In the genomic region with DNA sequence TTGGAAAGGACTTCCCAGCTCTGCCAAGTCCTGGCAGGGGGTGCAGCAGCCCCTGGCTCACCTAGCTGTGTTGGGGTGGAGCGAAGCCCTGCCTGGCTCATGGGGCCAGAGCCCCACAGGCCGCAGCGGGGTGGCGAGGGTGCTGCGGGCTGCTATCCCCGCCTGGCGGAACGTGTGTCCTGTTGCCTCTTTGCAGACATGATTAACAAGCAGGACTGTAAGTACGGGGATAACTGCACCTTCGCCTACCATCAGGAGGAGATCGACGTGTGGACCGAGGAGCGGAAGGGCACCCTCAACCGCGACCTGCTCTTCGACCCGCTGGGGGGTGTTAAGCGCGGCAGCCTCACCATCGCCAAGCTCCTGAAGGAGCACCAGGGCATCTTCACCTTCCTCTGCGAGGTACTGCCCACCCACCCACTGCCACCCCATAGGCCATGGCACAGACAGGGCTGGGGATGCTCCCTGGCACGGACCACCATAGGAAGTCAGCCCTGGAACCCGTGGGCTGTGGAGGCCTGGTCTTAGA, we compare ENCODE assay signal across 33 cellular contexts.
"Had no signal": no experiment of that assay in that cellular context is flagged by ENCODE, and none has a peak within 500 bp of the region (broad histone marks: within the 10 kb centered on the region; RNA-seq: fewer than 3 reads in every experiment).

No MANE protein-coding gene starts in this region.

- DNase-seq: naive B cell; naive thymus-derived CD8-positive, alpha-beta T cell; nephron progenitor cell; nucleus accumbens; ovary; posterior cingulate gyrus; psoas muscle; spleen; stimulated activated CD4-positive, alpha-beta T cell treated with anti-CD3 and anti-CD28 coated beads, Interleukin-12 subunit alpha, Interleukin-12 subunit beta, amount 100 ng/mL, for 4 hours; stimulated activated CD4-positive, alpha-beta T cell treated with anti-CD3 and anti-CD28 coated beads, Interleukin-1b, Interleukin-23, amount 100 ng/mL, for 48 hours; stimulated activated CD4-positive, alpha-beta T cell treated with anti-CD3 and anti-CD28 coated beads, Interleukin-4, amount 100 ng/mL, for 1 hour; stimulated activated CD4-positive, alpha-beta T cell treated with anti-CD3 and anti-CD28 coated beads, Interleukin-4, amount 100 ng/mL, for 4 hours; stimulated activated CD8-positive, alpha-beta memory T cell treated with anti-CD3 and anti-CD28 coated beads, Interleukin-4, amount 100 ng/mL, for 48 hours; stimulated activated naive CD4-positive, alpha-beta T cell; stimulated activated naive CD8-positive, alpha-beta T cell treated with anti-CD3 and anti-CD28 coated beads, Interleukin-15, amount 100 ng/mL, for 72 hours; stimulated activated naive CD8-positive, alpha-beta T cell treated with anti-CD3 and anti-CD28 coated beads, Interleukin-15, Interleukin-2, amounts not matched to agents 100 U/mL and 50 U/mL, for 24 hours; substantia nigra; testis; tibial artery; transverse colon; upper lobe of right lung; uterus had no signal

- H3K9me3 Mint-ChIP-seq: naive B cell; naive thymus-derived CD8-positive, alpha-beta T cell; nephron progenitor cell; neural crest cell; stimulated activated memory B cell treated with anti-CD40 and anti-IgM and Interleukin-4, amounts not matched to agents 10 μg/mL and 1 μg/mL and 100 μg/mL, for 72 hours; stimulated activated naive CD8-positive, alpha-beta T cell treated with anti-CD3 and anti-CD28 coated beads, Interleukin-15, amount 100 ng/mL, for 72 hours; type B pancreatic cell had no signal

- H3K79me2 ChIP-seq: parathyroid adenoma had no signal

- H2AFZ ChIP-seq: parathyroid adenoma had no signal

- H3K36me3 ChIP-seq: ovary, uterus had no signal

- H3K27me3 ChIP-seq: neutrophil, ovary, spleen, suprapubic skin, testis, tibial artery, transverse colon, upper lobe of right lung, uterus had no signal

- H3K27ac Mint-ChIP-seq: naive B cell; nephron progenitor cell; progenitor cell of endocrine pancreas; stimulated activated memory B cell treated with anti-CD40 and anti-IgM and Interleukin-4, amounts not matched to agents 10 μg/mL and 1 μg/mL and 100 μg/mL, for 72 hours; type B pancreatic cell had no signal

- H3K4me1 ChIP-seq: parathyroid adenoma, psoas muscle, spleen, suprapubic skin, testis, tibial artery, upper lobe of right lung, uterus had no signal

- H3K9me3 ChIP-seq: neutrophil, ovary, psoas muscle, spleen, suprapubic skin, testis, tibial artery, transverse colon, upper lobe of right lung, uterus had no signal

- H3K4me1 Mint-ChIP-seq: nephron progenitor cell; neural crest cell; stimulated activated memory B cell treated with anti-CD40 and anti-IgM and Interleukin-4, amounts not matched to agents 10 μg/mL and 1 μg/mL and 100 μg/mL, for 72 hours had no signal

- H3K4me3 ChIP-seq: ovary, psoas muscle, skin epidermis, smooth muscle cell, spleen, suprapubic skin, testis, tibial artery, transverse colon, upper lobe of right lung, uterus had no signal

- H3K9ac ChIP-seq: parathyroid adenoma had no signal

- H3K4me2 ChIP-seq: smooth muscle cell had no signal

- ATAC-seq: naive thymus-derived CD8-positive, alpha-beta T cell; psoas muscle; right cardiac atrium; sciatic nerve; stimulated activated memory B cell treated with anti-CD40 and anti-IgM and Interleukin-4, amounts not matched to agents 10 μg/mL and 1 μg/mL and 100 μg/mL, for 72 hours; stimulated activated naive CD8-positive, alpha-beta T cell treated with anti-CD3 and anti-CD28 coated beads, Interleukin-15, amount 100 ng/mL, for 72 hours; stimulated activated naive CD8-positive, alpha-beta T cell treated with anti-CD3 and anti-CD28 coated beads, Interleukin-15, Interleukin-2, amounts not matched to agents 100 U/mL and 50 U/mL, for 24 hours; upper lobe of right lung had no signal

- H3K27me3 Mint-ChIP-seq: naive B cell; naive thymus-derived CD8-positive, alpha-beta T cell; progenitor cell of endocrine pancreas; stimulated activated memory B cell treated with anti-CD40 and anti-IgM and Interleukin-4, amounts not matched to agents 10 μg/mL and 1 μg/mL and 100 μg/mL, for 72 hours; stimulated activated naive CD8-positive, alpha-beta T cell treated with anti-CD3 and anti-CD28 coated beads, Interleukin-15, amount 100 ng/mL, for 72 hours; type B pancreatic cell had no signal

- H3K4me3 Mint-ChIP-seq: naive thymus-derived CD8-positive, alpha-beta T cell; nephron progenitor cell; neural crest cell; stimulated activated memory B cell treated with anti-CD40 and anti-IgM and Interleukin-4, amounts not matched to agents 10 μg/mL and 1 μg/mL and 100 μg/mL, for 72 hours; stimulated activated naive CD8-positive, alpha-beta T cell treated with anti-CD3 and anti-CD28 coated beads, Interleukin-15, amount 100 ng/mL, for 72 hours; type B pancreatic cell had no signal

- H3K27ac ChIP-seq: neutrophil, ovary, parathyroid adenoma, psoas muscle, spleen, suprapubic skin, testis, tibial artery, transverse colon, upper lobe of right lung, uterus had no signal
